ENCODE assay signal across 8 cellular contexts in the genomic region with DNA sequence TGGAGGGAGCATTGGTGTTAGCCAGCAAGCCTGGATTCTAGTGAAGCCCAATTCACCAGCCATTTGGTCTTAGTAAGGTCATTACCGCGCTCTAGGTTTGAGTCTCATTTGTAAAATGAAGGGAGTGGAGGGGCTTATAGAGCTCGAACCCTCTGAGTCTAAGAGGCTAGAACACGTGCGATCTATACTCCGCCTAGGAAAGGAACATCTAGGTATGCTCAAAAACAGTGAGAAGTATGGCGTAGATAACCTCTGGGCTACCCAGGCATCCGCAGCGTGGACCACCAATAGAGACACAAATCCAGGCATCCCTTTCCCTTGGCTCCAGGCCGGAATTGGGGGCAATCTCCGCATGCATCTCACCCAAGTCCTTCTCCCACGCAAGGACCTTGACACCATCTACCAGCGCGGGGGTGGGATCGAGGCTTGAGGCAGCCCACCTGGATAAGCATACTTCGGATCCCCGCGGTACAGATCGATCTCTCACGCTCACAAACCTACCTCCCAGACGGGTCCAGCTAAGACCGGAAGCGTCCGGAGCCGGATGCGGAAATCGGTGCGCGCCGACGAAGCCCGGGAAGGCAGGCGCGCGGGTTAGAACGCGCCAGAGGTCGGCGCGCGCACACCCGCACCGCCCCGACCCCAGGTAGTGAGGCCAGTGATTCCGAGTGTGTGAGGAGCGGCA. TPM values are rescaled to one million over a fixed set of nuclear protein-coding genes. Genes with fewer than 3 reads are reported as not detected.
DNase-seq lines count a peak whose midpoint lies in the region; ATAC-seq and TF ChIP-seq lines count a peak whose summit lies in the region.

A gene (plus strand): TSS at position 556 of the 685 bp plus-strand sequence. CDS start 636 bp downstream, outside the sequence.

- H3K36me3 ChIP-seq in CD8-positive, alpha-beta memory T cell (ENCODE audit: insufficient read depth, low read length), result peaks cover 17% of the 10 kb centered on the region

- peak in 4 of 5 donors; percentile 68 to 84 (median 74) for DNase-seq in CD8-positive, alpha-beta memory T cell
- DNase-seq in GM19240 (ENCODE audit: insufficient read length, low spot score) (peak; percentile 75), NCI-H774 (lab: John Stamatoyannopoulos, UW) (peak; percentile 91), endothelial cell (ENCODE audit: low spot score) (peak; percentile 77)
- peak; percentile 86 for DNase-seq in activated CD8-positive, alpha-beta T cell treated with anti-CD3 and anti-CD28 coated beads, Interleukin-2, amount 10 ng/mL, durations not matched to agents 7 days and 5 days
- DNase-seq in stimulated activated naive B cell treated with anti-CD40 and anti-IgM and Interleukin-4, amounts not matched to agents 10 μg/mL and 1 μg/mL and 100 μg/mL, for 72 hours, result peak; percentile 76

- peak within 1 kb of the TSS; percentile 98 for H3K27ac ChIP-seq in CD8-positive, alpha-beta memory T cell (ENCODE audit: low read depth, low read length)

- H3K27me3 ChIP-seq in CD8-positive, alpha-beta memory T cell (ENCODE audit: insufficient read depth, low read length, poor library complexity, severe bottlenecking), result no peaks in the 10 kb centered on the region
- H3K27me3 ChIP-seq in mononuclear cell (ENCODE audit: insufficient read depth, low read length), result no peaks in the 10 kb centered on the region

- H3K9me3 Mint-ChIP-seq in CD8-positive, alpha-beta memory T cell, result no peaks in the 10 kb centered on the region
- H3K9me3 Mint-ChIP-seq in activated CD8-positive, alpha-beta T cell treated with anti-CD3 and anti-CD28 coated beads, Interleukin-2, amount 10 ng/mL, durations not matched to agents 7 days and 5 days (ENCODE audit: insufficient read depth), result no peaks in the 10 kb centered on the region
- no peaks in the 10 kb centered on the region for H3K9me3 Mint-ChIP-seq in endothelial cell (ENCODE audit: unreplicated experiment)
- no peaks in the 10 kb centered on the region for H3K9me3 Mint-ChIP-seq in stimulated activated naive B cell treated with anti-CD40 and anti-IgM and Interleukin-4, amounts not matched to agents 10 μg/mL and 1 μg/mL and 100 μg/mL, for 72 hours

- H3K27me3 Mint-ChIP-seq in CD8-positive, alpha-beta memory T cell, result peaks cover 0 to 2% of the 10 kb centered on the region in 2 donors
- H3K27me3 Mint-ChIP-seq in activated CD8-positive, alpha-beta T cell treated with anti-CD3 and anti-CD28 coated beads, Interleukin-2, amount 10 ng/mL, durations not matched to agents 7 days and 5 days (ENCODE audit: low read depth), result no peaks in the 10 kb centered on the region
- H3K27me3 Mint-ChIP-seq in endothelial cell (ENCODE audit: unreplicated experiment), result peaks cover 6% of the 10 kb centered on the region
- no peaks in the 10 kb centered on the region for H3K27me3 Mint-ChIP-seq in stimulated activated naive B cell treated with anti-CD40 and anti-IgM and Interleukin-4, amounts not matched to agents 10 μg/mL and 1 μg/mL and 100 μg/mL, for 72 hours

- H3K4me3 ChIP-seq in CD8-positive, alpha-beta memory T cell (ENCODE audit: low read length), result peak within 1 kb of the TSS; percentile 97
- H3K4me3 ChIP-seq in mononuclear cell (ENCODE audit: low read length), result peak within 1 kb of the TSS; percentile 94

- peaks cover 9 to 42% (median 14%) of the 10 kb centered on the region in 3 donors for H3K36me3 Mint-ChIP-seq in CD8-positive, alpha-beta memory T cell
- peaks cover 39% of the 10 kb centered on the region for H3K36me3 Mint-ChIP-seq in activated CD8-positive, alpha-beta T cell treated with anti-CD3 and anti-CD28 coated beads, Interleukin-2, amount 10 ng/mL, durations not matched to agents 7 days and 5 days (ENCODE audit: low read depth)
- H3K36me3 Mint-ChIP-seq in endothelial cell (ENCODE audit: low read depth, unreplicated experiment), result peaks cover 22% of the 10 kb centered on the region
- H3K36me3 Mint-ChIP-seq in stimulated activated naive B cell treated with anti-CD40 and anti-IgM and Interleukin-4, amounts not matched to agents 10 μg/mL and 1 μg/mL and 100 μg/mL, for 72 hours, result peaks cover 35 to 39% of the 10 kb centered on the region in 2 donors

- peak within 1 kb of the TSS in 1 of 7 donors; percentile 55 for H3K4me3 Mint-ChIP-seq in CD8-positive, alpha-beta memory T cell
- no peak within 1 kb of the TSS for H3K4me3 Mint-ChIP-seq in activated CD8-positive, alpha-beta T cell treated with anti-CD3 and anti-CD28 coated beads, Interleukin-2, amount 10 ng/mL, durations not matched to agents 7 days and 5 days
- H3K4me3 Mint-ChIP-seq in endothelial cell (ENCODE audit: unreplicated experiment), result peak within 1 kb of the TSS; percentile 97
- H3K4me3 Mint-ChIP-seq in stimulated activated naive B cell treated with anti-CD40 and anti-IgM and Interleukin-4, amounts not matched to agents 10 μg/mL and 1 μg/mL and 100 μg/mL, for 72 hours, result no peak within 1 kb of the TSS

- H3K9me3 ChIP-seq in CD8-positive, alpha-beta memory T cell (ENCODE audit: low read length), result no peaks in the 10 kb centered on the region
- no peaks in the 10 kb centered on the region for H3K9me3 ChIP-seq in mononuclear cell (ENCODE audit: low read depth, low read length)

- no peak for TF ChIP-seq CTCF in endothelial cell (IDR thresholded peaks at IDR 0.05; ENCODE audit: unreplicated experiment)

- POLR2A ChIA-PET in CD8-positive, alpha-beta memory T cell (lab: Charles Lee), result interaction anchor here (0.6 to 4.2 kb wide), 12 partner anchors 11 to 133 kb away, joined by 3 to 45 read pairs (median 6); a partner anchor contains a TSS
- POLR2A ChIA-PET in activated CD8-positive, alpha-beta T cell treated with anti-CD3 and anti-CD28 coated beads, Interleukin-2, amount 10 ng/mL, durations not matched to agents 7 days and 5 days (lab: Charles Lee), result interaction anchor here (0.6 to 7.4 kb wide), 28 partner anchors 12 to 1452 kb away, joined by 3 to 68 read pairs (median 4); a partner anchor contains a TSS

- peaks cover 31 to 33% (median 32%) of the 10 kb centered on the region in 3 donors for H3K4me1 Mint-ChIP-seq in CD8-positive, alpha-beta memory T cell
- H3K4me1 Mint-ChIP-seq in activated CD8-positive, alpha-beta T cell treated with anti-CD3 and anti-CD28 coated beads, Interleukin-2, amount 10 ng/mL, durations not matched to agents 7 days and 5 days (ENCODE audit: low read depth), result peaks cover 36% of the 10 kb centered on the region
- peaks cover 22% of the 10 kb centered on the region for H3K4me1 Mint-ChIP-seq in endothelial cell (ENCODE audit: unreplicated experiment)
- H3K4me1 Mint-ChIP-seq in stimulated activated naive B cell treated with anti-CD40 and anti-IgM and Interleukin-4, amounts not matched to agents 10 μg/mL and 1 μg/mL and 100 μg/mL, for 72 hours, result peaks cover 33 to 36% of the 10 kb centered on the region in 2 donors

- peak within 1 kb of the TSS in 4 of 8 donors; percentile 99 to 100 (median 99) for H3K27ac Mint-ChIP-seq in CD8-positive, alpha-beta memory T cell
- H3K27ac Mint-ChIP-seq in activated CD8-positive, alpha-beta T cell treated with anti-CD3 and anti-CD28 coated beads, Interleukin-2, amount 10 ng/mL, durations not matched to agents 7 days and 5 days, result no peak within 1 kb of the TSS
- H3K27ac Mint-ChIP-seq in endothelial cell (ENCODE audit: unreplicated experiment), result peak within 1 kb of the TSS; percentile 99
- no peak within 1 kb of the TSS for H3K27ac Mint-ChIP-seq in stimulated activated naive B cell treated with anti-CD40 and anti-IgM and Interleukin-4, amounts not matched to agents 10 μg/mL and 1 μg/mL and 100 μg/mL, for 72 hours

- CTCF ChIA-PET in CD8-positive, alpha-beta memory T cell (lab: Charles Lee), result interaction anchor here (0.6 to 6.5 kb wide), 12 partner anchors 14 to 133 kb away, joined by 3 to 183 read pairs (median 30); a partner anchor contains a TSS
- CTCF ChIA-PET in activated CD8-positive, alpha-beta T cell treated with anti-CD3 and anti-CD28 coated beads, Interleukin-2, amount 10 ng/mL, durations not matched to agents 7 days and 5 days (lab: Charles Lee), result interaction anchor here (0.9 to 12.9 kb wide), 20 partner anchors 14 to 342 kb away, joined by 3 to 543 read pairs (median 26); a partner anchor contains a TSS

- peaks cover 39% of the 10 kb centered on the region for H3K4me1 ChIP-seq in CD8-positive, alpha-beta memory T cell (ENCODE audit: insufficient read depth, low read length)
- peaks cover 41% of the 10 kb centered on the region for H3K4me1 ChIP-seq in mononuclear cell (ENCODE audit: insufficient read depth, low read length)

- peak; percentile 30 for ATAC-seq in HG03378 (IDR thresholded peaks at IDR 0.05; ENCODE audit: unreplicated experiment)
- peak; percentile 70 for ATAC-seq in activated CD8-positive, alpha-beta T cell treated with anti-CD3 and anti-CD28 coated beads, Interleukin-2, amount 10 ng/mL, durations not matched to agents 7 days and 5 days
- ATAC-seq in stimulated activated naive B cell treated with anti-CD40 and anti-IgM and Interleukin-4, amounts not matched to agents 10 μg/mL and 1 μg/mL and 100 μg/mL, for 72 hours (replicated peaks), result peak; percentile 75 to 77

RNA-seq across cellular contexts. Expression of the gene that starts here (rescaled TPM):
- total RNA-seq in CD8-positive, alpha-beta memory T cell, result 10 to 100 TPM; 29.6 to 29.7 TPM
- polyA plus RNA-seq in CD8-positive, alpha-beta memory T cell, result 4.2 TPM
- total RNA-seq in activated CD8-positive, alpha-beta T cell treated with anti-CD3 and anti-CD28 coated beads, Interleukin-2, amount 10 ng/mL, durations not matched to agents 7 days and 5 days, result 10 to 100 TPM; 30.0 to 34.0 TPM
- 19.3 TPM for total RNA-seq in endothelial cell (ENCODE audit: unreplicated experiment)
- 5.0 TPM for total RNA-seq in mononuclear cell

Comparison
In these comparisons a context has a peak if more than half of its experiments do, and no peak if none do; other contexts are left out.
1. Peak in every context shown above with its lines: DNase-seq, ATAC-seq, H3K4me3 ChIP-seq and H3K27ac ChIP-seq.